In genomic region chr2:205218056-205218455, GRCh38 we compare ENCODE assay signal across 28 cellular contexts.
A peak's percentile ranks its signal among the peaks of the same experiment; 100 is the strongest.
DNase-seq lines count a peak whose midpoint lies in the region; ATAC-seq, FAIRE-seq and TF ChIP-seq lines count a peak whose summit lies in the region.
"Had no signal": no experiment of that assay in that cellular context is flagged by ENCODE, and none has a peak within 500 bp of the region (broad histone marks: within the 10 kb centered on the region; RNA-seq: fewer than 3 reads in every experiment).

No MANE protein-coding gene starts in this region.

- no peak overlapping the region for H3K27ac Mint-ChIP-seq in MCF 10A (ENCODE audit: low read depth, unreplicated experiment)
- H3K27ac Mint-ChIP-seq: activated CD4-positive, alpha-beta memory T cell treated with anti-CD3 and anti-CD28 coated beads for 36 hours; CD4-positive, CD25-positive, alpha-beta regulatory T cell; memory B cell; progenitor cell of endocrine pancreas; stimulated activated naive CD8-positive, alpha-beta T cell treated with anti-CD3 and anti-CD28 coated beads, Interleukin-15, Interleukin-2, amounts not matched to agents 100 ng/mL and 50 ng/mL, for 24 hours had no signal

- no peaks in the 10 kb centered on the region for H3K4me1 Mint-ChIP-seq in MCF 10A (ENCODE audit: insufficient read depth, unreplicated experiment)
- H3K4me1 Mint-ChIP-seq: memory B cell had no signal

- no peaks in the 10 kb centered on the region for H3K36me3 Mint-ChIP-seq in MCF 10A (ENCODE audit: insufficient read depth, unreplicated experiment)
- H3K36me3 Mint-ChIP-seq: activated CD4-positive, alpha-beta memory T cell treated with anti-CD3 and anti-CD28 coated beads for 36 hours; CD4-positive, CD25-positive, alpha-beta regulatory T cell; memory B cell had no signal

- H3K27me3 ChIP-seq in breast epithelium (no peaks in the 10 kb centered on the region), pancreas (no peaks in the 10 kb centered on the region)
- H3K27me3 ChIP-seq: gastroesophageal sphincter, vagina had no signal

- no peak overlapping the region for H3K27ac ChIP-seq in breast epithelium
- no peak overlapping the region for H3K27ac ChIP-seq in pancreas
- H3K27ac ChIP-seq: 22Rv1, gastroesophageal sphincter, SK-N-MC, vagina had no signal

- H3K9me3 ChIP-seq in breast epithelium: no peaks in the 10 kb centered on the region
- H3K9me3 ChIP-seq in pancreas: no peaks in the 10 kb centered on the region
- H3K9me3 ChIP-seq: gastroesophageal sphincter, vagina had no signal

- BruUV-seq in MCF 10A (replicated peaks; lab: Mats Ljungman, UMichigan): no TSS peak

- CTCF ChIA-PET in MCF 10A (lab: Yijun Ruan, JAX): no interaction called here

- intact Hi-C loops in MCF 10A (cut with micrococcal nuclease): no loop called here
- intact Hi-C loops in breast epithelium (cut with DNase I; ENCODE audit: low total_unique reads): no loop called here
- intact Hi-C loops in pancreas (cut with DNase I): no loop called here

- ATAC-seq in GM18861 (IDR thresholded peaks at IDR 0.05; ENCODE audit: unreplicated experiment): no peak
- ATAC-seq in pancreas: no peak
- ATAC-seq in HG02588 (IDR thresholded peaks at IDR 0.05; ENCODE audit: unreplicated experiment): no peak
- no peak for ATAC-seq in HG02981 (IDR thresholded peaks at IDR 0.05; ENCODE audit: unreplicated experiment)
- ATAC-seq: gastroesophageal sphincter, K562, left lobe of liver had no signal

- no peaks in the 10 kb centered on the region for H3K27me3 Mint-ChIP-seq in MCF 10A (ENCODE audit: insufficient read depth, unreplicated experiment)
- H3K27me3 Mint-ChIP-seq: activated CD4-positive, alpha-beta memory T cell treated with anti-CD3 and anti-CD28 coated beads for 36 hours; CD4-positive, CD25-positive, alpha-beta regulatory T cell; progenitor cell of endocrine pancreas; stimulated activated naive CD8-positive, alpha-beta T cell treated with anti-CD3 and anti-CD28 coated beads, Interleukin-15, Interleukin-2, amounts not matched to agents 100 ng/mL and 50 ng/mL, for 24 hours had no signal

- no peak overlapping the region for H3K4me3 Mint-ChIP-seq in MCF 10A (ENCODE audit: unreplicated experiment)
- H3K4me3 Mint-ChIP-seq: activated CD4-positive, alpha-beta memory T cell treated with anti-CD3 and anti-CD28 coated beads for 36 hours; CD4-positive, CD25-positive, alpha-beta regulatory T cell; memory B cell; stimulated activated naive CD8-positive, alpha-beta T cell treated with anti-CD3 and anti-CD28 coated beads, Interleukin-15, Interleukin-2, amounts not matched to agents 100 ng/mL and 50 ng/mL, for 24 hours had no signal

- POLR2A ChIA-PET in MCF 10A (lab: Yijun Ruan, JAX): no interaction called here

- no peak for TF ChIP-seq CTCF in MCF 10A (IDR thresholded peaks at IDR 0.05; ENCODE audit: unreplicated experiment)
- TF ChIP-seq CTCF in breast epithelium (IDR thresholded peaks at IDR 0.05): no peak
- no peak for TF ChIP-seq CTCF in cardiac fibroblast (IDR thresholded peaks at IDR 0.05; ENCODE audit: low read depth, low read length)
- no peak for TF ChIP-seq CTCF in pancreas (IDR thresholded peaks at IDR 0.05)

- H3K4me1 ChIP-seq in breast epithelium: no peaks in the 10 kb centered on the region
- H3K4me1 ChIP-seq in pancreas: no peaks in the 10 kb centered on the region
- H3K4me1 ChIP-seq: gastroesophageal sphincter, vagina had no signal

- FAIRE-seq in pancreas (lab: Jason Lieb, UNC): no peak
- FAIRE-seq: GM12892, K562 had no signal

- DNase-seq in MCF 10A (ENCODE audit: unreplicated experiment) (peak; percentile 55), breast epithelium (ENCODE audit: low spot score in 2 of 2) (no peak), cardiac fibroblast (ENCODE audit: low read depth in 2 of 2) (peak; percentile 5 to 66), fibroblast of the conjunctiva (ENCODE audit: low read depth) (peak; percentile 41), pancreas (no peak)
- DNase-seq: activated CD4-positive, alpha-beta memory T cell treated with anti-CD3 and anti-CD28 coated beads for 36 hours; activated CD8-positive, alpha-beta memory T cell treated with anti-CD3 and anti-CD28 coated beads, Interleukin-2, amount 50 U/mL, for 4 hours; activated naive CD4-positive, alpha-beta T cell treated with anti-CD3 and anti-CD28 coated beads, Interleukin-2, amount 50 U/mL, for 16 hours; aorta; CD4-positive, CD25-positive, alpha-beta regulatory T cell; H7; hypothalamus; MM.1S; NCI-H1417; NCI-H2081 treated with DMSO at 0.1 percent for 48 hours had no signal

- 91 to 92% methylated on average over 3 of the region's 3 CpGs for WGBS in pancreas, 2 donors

- no peaks in the 10 kb centered on the region for H3K9me3 Mint-ChIP-seq in MCF 10A (ENCODE audit: unreplicated experiment)
- H3K9me3 Mint-ChIP-seq: activated CD4-positive, alpha-beta memory T cell treated with anti-CD3 and anti-CD28 coated beads for 36 hours; CD4-positive, CD25-positive, alpha-beta regulatory T cell; memory B cell; stimulated activated naive CD8-positive, alpha-beta T cell treated with anti-CD3 and anti-CD28 coated beads, Interleukin-15, Interleukin-2, amounts not matched to agents 100 ng/mL and 50 ng/mL, for 24 hours had no signal

- H3K36me3 ChIP-seq in breast epithelium: no peaks in the 10 kb centered on the region
- H3K36me3 ChIP-seq in pancreas: no peaks in the 10 kb centered on the region
- H3K36me3 ChIP-seq: gastroesophageal sphincter, vagina had no signal

- H3K4me3 ChIP-seq in breast epithelium (no peak overlapping the region), cardiac fibroblast (replicated peaks in 1 of 2; ENCODE audit: low read depth in 2 of 2, low read length in 2 of 2) (no peak overlapping the region), pancreas (no peak overlapping the region)
- H3K4me3 ChIP-seq: gastroesophageal sphincter, K562, SK-N-MC, vagina had no signal

- TF ChIP-seq POLR2A in breast epithelium (IDR thresholded peaks at IDR 0.05): no peak

Comparison
In these comparisons a context has a peak if more than half of its experiments do, and no peak if none do; other contexts are left out.
1. DNase-seq: peak in MCF 10A (single experiment), cardiac fibroblast (2 of 2) and fibroblast of the conjunctiva (single experiment); none in breast epithelium (0 of 2) and pancreas (0 of 6).